10 cellular contexts compared by ENCODE assay signal in genomic region chr10:72330059-72330426, GRCh38. TPM values are rescaled to one million over a fixed set of nuclear protein-coding genes. Genes with fewer than 3 reads are reported as not detected.
DNase-seq lines count a peak whose midpoint lies in the region; TF ChIP-seq lines count a peak whose summit lies in the region.
"Had no signal": no experiment of that assay in that cellular context is flagged by ENCODE, and none has a peak within 500 bp of the region (broad histone marks: within the 10 kb centered on the region; RNA-seq: fewer than 3 reads in every experiment).

No MANE protein-coding gene starts in this region.

- H3K4me3 ChIP-seq in BLaER1 (no peak overlapping the region), OCI-LY7 (ENCODE audit: low read depth, low read length, poor library complexity, severe bottlenecking) (no peak overlapping the region), mammary epithelial cell (replicated peaks in 1 of 3; ENCODE audit: insufficient read depth in 1 of 3, low read depth in 2 of 3, low read length in 3 of 3) (no peak overlapping the region), neural progenitor cell (no peak overlapping the region)

- H3K4me1 ChIP-seq in BLaER1 (peaks cover 92% of the 10 kb centered on the region), OCI-LY7 (ENCODE audit: insufficient read depth, low read length, poor library complexity, severe bottlenecking) (peaks cover 74% of the 10 kb centered on the region), mammary epithelial cell (ENCODE audit: insufficient read depth, low read length) (peaks cover 68% of the 10 kb centered on the region), neural progenitor cell (peaks cover 67% of the 10 kb centered on the region)

- intact Hi-C loops in OCI-LY7 (cut with micrococcal nuclease; ENCODE audit: unreplicated experiment) (loop anchor here (5.0 kb wide), 1 partner anchor 433 kb away; no protein-coding TSS in a partner anchor), mammary epithelial cell (cut with micrococcal nuclease) (no loop called here), posterior vena cava (cut with DNase I) (loop anchor here (10.0 kb wide), 4 partner anchors 105 to 375 kb away; partner anchors contain the start of genes ANAPC16 (in 1 of the 2), ASCC1 (in 1 of the 2) and CHST3 (in 1 of the 2))

- peak overlapping the region; percentile 92 for H3K27ac Mint-ChIP-seq in neural progenitor cell

- no peaks in the 10 kb centered on the region for H3K9me3 Mint-ChIP-seq in neural progenitor cell

- H3K36me3 Mint-ChIP-seq in neural progenitor cell: peaks cover 3% of the 10 kb centered on the region

- peak overlapping the region; percentile 96 for H3K4me2 ChIP-seq in BLaER1
- peak overlapping the region; percentile 56 for H3K4me2 ChIP-seq in OCI-LY7 (ENCODE audit: low read length)
- H3K4me2 ChIP-seq in mammary epithelial cell (ENCODE audit: insufficient read depth, low read depth, low read length): no peak overlapping the region
- H3K4me2 ChIP-seq in neural progenitor cell: no peak overlapping the region

- peaks cover 17% of the 10 kb centered on the region for H3K27me3 Mint-ChIP-seq in neural progenitor cell (ENCODE audit: insufficient read depth, low read depth)

- POLR2A ChIA-PET in OCI-LY7 (lab: Charles Lee): interaction anchor here (0.6 to 2.5 kb wide), 7 partner anchors 10 to 78 kb away, joined by 3 to 35 read pairs (median 3); no protein-coding TSS in a partner anchor

- TF ChIP-seq CTCF in OCI-LY7 (conservative IDR thresholded peaks at IDR 0.05; ENCODE audit: low read length) (no peak), mammary epithelial cell (conservative IDR thresholded peaks at IDR 0.05 in 1 of 2, IDR thresholded peaks at IDR 0.05 in 1 of 2; ENCODE audit: extremely low read depth in 1 of 2, insufficient read depth in 1 of 2, low read depth in 1 of 2, low read length in 2 of 2) (no peak), neural progenitor cell (IDR thresholded peaks at IDR 0.05) (no peak)

- peak overlapping the region; percentile 41 for H3K4me3 Mint-ChIP-seq in neural progenitor cell

- BruUV-seq in OCI-LY7 (replicated peaks; lab: Mats Ljungman, UMichigan) (TSS peak; percentile 62), mammary epithelial cell (replicated peaks; lab: Mats Ljungman, UMichigan) (no TSS peak)

- CTCF ChIA-PET in OCI-LY7 (lab: Charles Lee; ENCODE audit: unreplicated experiment) (interaction anchor here (0.5 to 1.0 kb wide), 2 partner anchors 106 to 246 kb away, joined by 3 read pairs; no protein-coding TSS in a partner anchor), mammary epithelial cell (lab: Charles Lee; ENCODE audit: low non-redundant PET) (no interaction called here)

- peak overlapping the region; percentile 80 for H3K27ac ChIP-seq in BLaER1
- H3K27ac ChIP-seq in OCI-LY7 (ENCODE audit: low read depth, low read length, poor library complexity, severe bottlenecking): peak overlapping the region; percentile 80
- H3K27ac ChIP-seq in mammary epithelial cell (ENCODE audit: insufficient read depth, low read depth, low read length): peak overlapping the region; percentile 62
- H3K27ac ChIP-seq in neural progenitor cell: no peak overlapping the region

- WGBS in mammary epithelial cell (ENCODE audit: low coverage, missing lambda C conversion rate): 100% methylated on average over 2 of the region's 2 CpGs

- no peak overlapping the region; the same call in 1 of the 2 replicates for H2AFZ ChIP-seq in OCI-LY7 (ENCODE audit: low read length)
- no peak overlapping the region for H2AFZ ChIP-seq in mammary epithelial cell (ENCODE audit: low read depth, low read length)
- no peak overlapping the region for H2AFZ ChIP-seq in neural progenitor cell (replicated peaks)

- H4K20me1 ChIP-seq in BLaER1 (no peaks in the 10 kb centered on the region; the same call in 1 of the 2 replicates), OCI-LY7 (ENCODE audit: insufficient read depth, low read length) (no peaks in the 10 kb centered on the region), mammary epithelial cell (ENCODE audit: insufficient read depth, low read length) (no peaks in the 10 kb centered on the region), neural progenitor cell (ENCODE audit: low read depth) (no peaks in the 10 kb centered on the region)

- peaks cover 50% of the 10 kb centered on the region for H3F3A ChIP-seq in neural progenitor cell (ENCODE audit: low read depth)

- H3K9me3 ChIP-seq in BLaER1 (no peaks in the 10 kb centered on the region), OCI-LY7 (ENCODE audit: low read length) (no peaks in the 10 kb centered on the region), mammary epithelial cell (replicated peaks; ENCODE audit: insufficient read depth, low read length) (no peaks in the 10 kb centered on the region), neural progenitor cell (ENCODE audit: low read depth) (no peaks in the 10 kb centered on the region)

- no peaks in the 10 kb centered on the region for H3K9me2 ChIP-seq in OCI-LY7 (ENCODE audit: insufficient read depth, low read length)

- dilution Hi-C loops in mammary epithelial cell (cut with HindIII; ENCODE audit: low sequenced_read_pairs): loop anchor here (25.0 kb wide), 2 partner anchors 193 to 368 kb away; partner anchors contain the start of gene CHST3

- in situ Hi-C loops in mammary epithelial cell (cut with MboI; ENCODE audit: low sequenced_read_pairs in 2 of 2): loop anchor here (10.0 to 25.0 kb wide), 3 partner anchors 55 to 418 kb away; partner anchors contain the start of gene DDIT4 (in 1 of the 2)

- H3K79me2 ChIP-seq in OCI-LY7 (ENCODE audit: insufficient read depth, low read depth, low read length) (no peaks in the 10 kb centered on the region), mammary epithelial cell (ENCODE audit: insufficient read depth, low read length) (peaks cover 6% of the 10 kb centered on the region), neural progenitor cell (ENCODE audit: low read depth) (no peaks in the 10 kb centered on the region)

- peaks cover 79% of the 10 kb centered on the region for H3K4me1 Mint-ChIP-seq in neural progenitor cell

- H3K27me3 ChIP-seq in BLaER1 (no peaks in the 10 kb centered on the region), mammary epithelial cell (ENCODE audit: insufficient read depth, low read length) (no peaks in the 10 kb centered on the region), neural progenitor cell (no peaks in the 10 kb centered on the region)

- H3K9ac ChIP-seq in BLaER1: no peak overlapping the region
- H3K9ac ChIP-seq in mammary epithelial cell (ENCODE audit: insufficient read depth, low read length): no peak overlapping the region
- no peak overlapping the region for H3K9ac ChIP-seq in neural progenitor cell

- peaks cover 6% of the 10 kb centered on the region; the same call in 1 of the 2 replicates for H3K36me3 ChIP-seq in BLaER1
- peaks cover 8% of the 10 kb centered on the region; the same call in 1 of the 2 replicates for H3K36me3 ChIP-seq in OCI-LY7 (ENCODE audit: insufficient read depth, low read length)
- H3K36me3 ChIP-seq in mammary epithelial cell (ENCODE audit: insufficient read depth, low read length): peaks cover 3% of the 10 kb centered on the region
- no peaks in the 10 kb centered on the region for H3K36me3 ChIP-seq in neural progenitor cell

- DNase-seq in OCI-LY7 (ENCODE audit: low spot score): no peak
- DNase-seq in mammary epithelial cell: no peak
- no peak for DNase-seq in neural progenitor cell (ENCODE audit: low spot score)
- DNase-seq in NCI-H187 treated with DMSO at 0.1 percent for 48 hours (lab: John Stamatoyannopoulos, UW): no peak
- DNase-seq in NCI-H1694 treated with DMSO at 0.1 percent for 48 hours (lab: John Stamatoyannopoulos, UW): no peak
- no peak for DNase-seq in posterior vena cava (ENCODE audit: low spot score)
- DNase-seq in HCEC 1CT: no peak
- DNase-seq: activated T-cell treated with anti-CD3 and anti-CD28 coated beads for 4 hours, Kasumi-1 had no signal

RNA-seq across cellular contexts. Expression of gene DNAJB12, which starts 24.7 kb away (rescaled TPM):
- total RNA-seq in OCI-LY7 (2014; rRNA removed; shearing (Covaris generic)): 22.8 and 27.4 TPM in 2 replicates
- total RNA-seq in OCI-LY7 (2022) (26.5 and 28.3 TPM in 2 replicates), mammary epithelial cell (10 to 100 TPM; 57.7 to 98.4 TPM), neural progenitor cell (ENCODE audit: low replicate concordance) (8.8 and 16.1 TPM in 2 replicates), posterior vena cava (10 to 100 TPM; 25.3 to 26.4 TPM)
- polyA plus RNA-seq in mammary epithelial cell: 58.9 TPM
- 60.1 TPM for polyA minus RNA-seq in mammary epithelial cell

RNA-seq across cellular contexts. Expression of gene DDIT4, which starts 56.3 kb away (rescaled TPM):
- 102 and 105 TPM in 2 replicates for total RNA-seq in OCI-LY7 (2014; rRNA removed; shearing (Covaris generic))
- total RNA-seq in OCI-LY7 (2022) (32.8 and 91.8 TPM in 2 replicates), mammary epithelial cell (1,000 to 10,000 TPM in 1 of 2 donors, 100 to 1,000 TPM in 1; 772 to 1,235 TPM), neural progenitor cell (ENCODE audit: low replicate concordance) (257 and 436 TPM in 2 replicates), posterior vena cava (100 to 1,000 TPM; 208 to 244 TPM)
- 542 TPM for polyA plus RNA-seq in mammary epithelial cell
- 521 TPM for polyA minus RNA-seq in mammary epithelial cell

Comparison
In these comparisons a context has a peak if more than half of its experiments do, and no peak if none do; other contexts are left out.
1. H3K4me2 ChIP-seq: peak in BLaER1 (single experiment) and OCI-LY7 (single experiment); none in mammary epithelial cell (single experiment) and neural progenitor cell (single experiment).